9 cellular contexts compared by ENCODE assay signal in the genomic region with DNA sequence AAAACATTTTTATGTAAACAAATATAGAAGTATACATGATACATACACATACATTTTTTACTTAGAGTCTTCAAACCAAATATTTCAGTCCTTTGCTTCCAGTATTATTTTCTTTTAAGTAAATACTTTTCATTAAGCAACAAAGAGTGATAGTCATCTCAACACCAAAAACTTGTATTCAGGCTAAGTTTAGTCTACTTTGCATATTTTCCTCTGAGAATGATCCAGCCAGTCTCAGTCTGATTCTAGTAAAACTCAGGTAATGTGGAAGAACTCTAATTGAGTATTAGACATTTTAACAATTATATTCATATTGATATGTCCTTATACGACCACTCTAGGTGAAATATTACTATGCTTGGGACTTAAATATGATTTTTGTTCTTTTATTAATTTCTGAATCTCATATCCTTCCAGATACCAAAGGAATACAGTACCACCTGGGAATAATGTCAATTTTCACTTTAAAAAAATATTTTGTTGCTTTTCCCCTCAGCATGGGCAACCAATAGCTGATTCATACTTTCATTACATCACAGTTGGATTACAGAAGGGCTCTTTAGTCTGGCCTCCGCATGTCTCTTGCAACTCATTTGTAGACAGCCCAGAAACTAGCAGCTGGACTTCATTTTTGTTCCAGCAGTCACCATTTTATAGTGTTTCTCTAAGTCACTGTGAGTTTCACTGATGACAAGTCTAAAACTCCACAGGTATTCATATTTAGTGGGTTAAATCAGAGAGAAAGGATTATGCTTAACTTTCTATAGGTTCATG.
DNase-seq lines count a peak whose midpoint lies in the region; ATAC-seq, FAIRE-seq and TF ChIP-seq lines count a peak whose summit lies in the region.
"Had no signal": no experiment of that assay in that cellular context is flagged by ENCODE, and none has a peak within 500 bp of the region (broad histone marks: within the 10 kb centered on the region; RNA-seq: fewer than 3 reads in every experiment).

No MANE protein-coding gene starts in this region.

- no peak for TF ChIP-seq POLR2A in GM12891 (IDR thresholded peaks at IDR 0.05; ENCODE audit: low read depth, low read length)

- no peaks in the 10 kb centered on the region for H3K9me3 Mint-ChIP-seq in activated B cell treated with CpG ODN at 0.5 μM for 24 hours

- intact Hi-C loops in activated B cell treated with CpG ODN at 0.5 μM for 24 hours (cut with micrococcal nuclease) = no loop called here

- H3K27ac Mint-ChIP-seq in activated B cell treated with CpG ODN at 0.5 μM for 24 hours = peak overlapping the region; percentile 61

- no peaks in the 10 kb centered on the region for H3K9me2 ChIP-seq in GM23248 (ENCODE audit: insufficient read depth)

- no peaks in the 10 kb centered on the region for H3K36me3 ChIP-seq in GM23248 (ENCODE audit: low read depth)
- H3K36me3 ChIP-seq in osteoblast (ENCODE audit: insufficient read depth, low read length) = no peaks in the 10 kb centered on the region
- H3K36me3 ChIP-seq: ovary had no signal

- H3K4me1 ChIP-seq in GM23248 (ENCODE audit: insufficient read depth) (peaks cover 29% of the 10 kb centered on the region), osteoblast (ENCODE audit: insufficient read depth, low read length) (peaks cover 10% of the 10 kb centered on the region)

- no peak for TF ChIP-seq CTCF in activated B cell treated with CpG ODN at 0.5 μM for 24 hours (IDR thresholded peaks at IDR 0.05)
- no peak for TF ChIP-seq CTCF in osteoblast (IDR thresholded peaks at IDR 0.05; ENCODE audit: extremely low read depth, low read depth, low read length)

- peaks cover 34% of the 10 kb centered on the region for H3F3A ChIP-seq in GM23248 (ENCODE audit: insufficient read depth)

- CTCF ChIA-PET in activated B cell treated with CpG ODN at 0.5 μM for 24 hours (lab: Charles Lee) = no interaction called here

- peak overlapping the region; percentile 97 for H3K4me2 ChIP-seq in GM23248 (ENCODE audit: unreplicated experiment)
- peak overlapping the region; percentile 88 for H3K4me2 ChIP-seq in osteoblast (ENCODE audit: insufficient read depth, low read length)

- no peaks in the 10 kb centered on the region for H4K20me1 ChIP-seq in GM23248 (ENCODE audit: insufficient read depth)
- no peaks in the 10 kb centered on the region for H4K20me1 ChIP-seq in osteoblast (ENCODE audit: insufficient read depth, low read length)

- peak overlapping the region; percentile 81 for H3K9ac ChIP-seq in GM23248

- DNase-seq in GM12891 (ENCODE audit: insufficient read length, low spot score) (no peak), GM23248 (peak; percentile 90), activated B cell treated with CpG ODN at 0.5 μM for 24 hours (no peak), osteoblast (ENCODE audit: insufficient read length, low spot score, missing footprints) (no peak), DMS79 treated with DMSO at 0.1 percent for 48 hours (lab: John Stamatoyannopoulos, UW) (no peak), NCI-H524 treated with DMSO at 0.1 percent for 48 hours (lab: John Stamatoyannopoulos, UW) (no peak), NCI-H748 (lab: John Stamatoyannopoulos, UW; ENCODE audit: unreplicated experiment) (no peak), 8988T (no peak)

- H3K27ac ChIP-seq in GM23248 = peak overlapping the region; percentile 77
- H3K27ac ChIP-seq in osteoblast (ENCODE audit: low read depth, low read length) = peak overlapping the region; percentile 44

- H3K79me2 ChIP-seq in GM23248 (ENCODE audit: insufficient read depth) = no peaks in the 10 kb centered on the region
- H3K79me2 ChIP-seq in osteoblast (ENCODE audit: insufficient read depth, low read length) = no peaks in the 10 kb centered on the region

- H3K4me3 ChIP-seq in GM23248 (peak overlapping the region; percentile 82), osteoblast (ENCODE audit: insufficient read depth, low read length) (no peak overlapping the region)
- H3K4me3 ChIP-seq: ovary had no signal

- H3K27me3 ChIP-seq in GM23248 (replicated peaks; ENCODE audit: insufficient read depth) (no peaks in the 10 kb centered on the region), osteoblast (ENCODE audit: insufficient read depth, low read length) (no peaks in the 10 kb centered on the region)
- H3K27me3 ChIP-seq: ovary had no signal

- 6 to 15% methylated on average over 2 of the region's 2 CpGs for WGBS in GM23248 (ENCODE audit: low coverage in 1 of 2, low lambda C conversion rate in 2 of 2, missing lambda C conversion rate in 2 of 2), 2 experiments

- H3K27me3 Mint-ChIP-seq in activated B cell treated with CpG ODN at 0.5 μM for 24 hours = no peaks in the 10 kb centered on the region

- H3K9me3 ChIP-seq in GM23248 (ENCODE audit: low read depth) (no peaks in the 10 kb centered on the region), osteoblast (ENCODE audit: low read depth, low read length) (no peaks in the 10 kb centered on the region)
- H3K9me3 ChIP-seq: ovary had no signal

- POLR2A ChIA-PET in activated B cell treated with CpG ODN at 0.5 μM for 24 hours (lab: Charles Lee) = no interaction called here

- H3K4me1 Mint-ChIP-seq in activated B cell treated with CpG ODN at 0.5 μM for 24 hours = peaks cover 24% of the 10 kb centered on the region

- no peaks in the 10 kb centered on the region for H3K36me3 Mint-ChIP-seq in activated B cell treated with CpG ODN at 0.5 μM for 24 hours (ENCODE audit: low read depth)

- in situ Hi-C loops in GM23248 (cut with MboI) = no loop called here

- no peak overlapping the region for H3K4me3 Mint-ChIP-seq in activated B cell treated with CpG ODN at 0.5 μM for 24 hours

- H2AFZ ChIP-seq in GM23248 (peak overlapping the region; percentile 47), osteoblast (ENCODE audit: low read length) (no peak overlapping the region)

- no peak for FAIRE-seq in GM12891 (lab: Jason Lieb, UNC)

- ATAC-seq in activated B cell treated with CpG ODN at 0.5 μM for 24 hours (ENCODE audit: low read depth) = peak; percentile 45

TF ChIP-seq in GM12891, 5 proteins besides CTCF, POLR2A, EP300 and RAD21:
- peak; percentile 50; the same call in 1 of the 2 replicates for TF ChIP-seq POU2F2 (IDR thresholded peaks at IDR 0.05; ENCODE audit: low read depth, low read length)
- TF ChIP-seq POLR2AphosphoS5 (IDR thresholded peaks at IDR 0.05; ENCODE audit: low read depth, low read length) = no peak
- no peak for TF ChIP-seq SPI1 (IDR thresholded peaks at IDR 0.05; ENCODE audit: low read depth, low read length)
- no peak for TF ChIP-seq TAF1 (IDR thresholded peaks at IDR 0.05; ENCODE audit: low read depth, low read length)
TF ChIP-seq in GM12891: peak in this region for 1.
